In the genomic region with DNA sequence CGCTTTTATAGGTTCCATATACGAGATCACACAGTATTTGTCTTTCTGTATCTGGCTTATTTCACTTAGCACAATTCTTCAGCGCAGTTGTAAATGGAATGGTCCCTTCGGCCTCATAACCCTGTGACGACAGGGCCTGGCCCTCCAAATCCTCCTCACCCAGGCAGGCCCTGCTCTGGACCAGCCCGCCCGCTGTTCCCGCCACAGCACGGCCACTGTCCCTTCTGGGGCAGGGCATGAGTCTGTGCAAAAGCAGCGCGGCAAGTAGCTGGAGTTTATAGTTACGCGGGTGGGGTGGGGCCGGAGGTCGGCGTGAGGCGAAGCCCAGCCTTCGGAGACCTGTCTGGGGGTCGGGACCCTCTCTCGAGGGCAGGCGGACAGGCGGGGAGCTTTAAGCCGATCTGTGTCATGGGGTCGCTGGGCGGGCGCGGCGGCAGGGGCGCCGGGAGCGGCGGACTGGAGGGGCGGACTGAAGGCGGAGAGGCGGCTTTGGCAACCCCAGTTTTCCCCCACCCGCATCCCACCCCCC, we compare ENCODE assay signal across 8 cellular contexts. TPM values are rescaled to one million over a fixed set of nuclear protein-coding genes. Genes with fewer than 3 reads are reported as not detected.
DNase-seq lines count a peak whose midpoint lies in the region; ATAC-seq, FAIRE-seq and TF ChIP-seq lines count a peak whose summit lies in the region.

No MANE protein-coding gene starts in this region.

- FAIRE-seq in A549 (lab: Jason Lieb, UNC): no peak

- TF ChIP-seq RAD21 in A549 (conservative IDR thresholded peaks at IDR 0.05 in 1 of 2, IDR thresholded peaks at IDR 0.05 in 1 of 2): no peak

- peak overlapping the region; percentile 81 for H3K4me2 ChIP-seq in A549

- TF ChIP-seq EP300 in A549 (IDR thresholded peaks at IDR 0.05): no peak

- H3K27me3 ChIP-seq in esophagus (ENCODE audit: control insufficient read depth in 1 of 2, insufficient read depth in 2 of 2, low read length in 2 of 2) (no peaks in the 10 kb centered on the region), mucosa of rectum (ENCODE audit: control insufficient read depth in 2 of 2, insufficient read depth in 2 of 2, low read length in 2 of 2) (no peaks in the 10 kb centered on the region)

- H3K27ac ChIP-seq in A549 (peak overlapping the region; percentile 78 to 97), esophagus (ENCODE audit: low read depth in 2 of 2, low read length in 1 of 2) (peak overlapping the region; percentile 62 to 85), mucosa of rectum (ENCODE audit: low read depth in 2 of 2, low read length in 2 of 2) (peak overlapping the region; percentile 91 to 92)

- DNase-seq in A549 (ENCODE audit: low read depth in 1 of 2, low spot score in 1 of 2) (peak; percentile 44 to 58), M059J (ENCODE audit: low read depth) (peak; percentile 24), NCI-H1436 (lab: John Stamatoyannopoulos, UW) (no peak)
- no peak for DNase-seq in stimulated activated CD4-positive, alpha-beta T cell treated with anti-CD3 and anti-CD28 coated beads, Interleukin-4, amount 100 ng/mL, for 1 hour

- H3K36me3 ChIP-seq in esophagus (ENCODE audit: control insufficient read depth in 2 of 2, insufficient read depth in 2 of 2, low read length in 1 of 2): peaks cover 0 to 17% of the 10 kb centered on the region in 2 donors
- H3K36me3 ChIP-seq in mucosa of rectum (ENCODE audit: control insufficient read depth in 2 of 2, insufficient read depth in 2 of 2, low read length in 2 of 2): peaks cover 4 to 19% of the 10 kb centered on the region in 2 donors

- CTCF ChIA-PET in A549 (lab: Yijun Ruan, JAX): interaction anchor here (0.7 to 5.8 kb wide), 12 partner anchors 12 to 309 kb away, joined by 3 to 54 read pairs (median 3); no protein-coding TSS in a partner anchor

- H3K4me1 ChIP-seq in A549 (peaks cover 23% of the 10 kb centered on the region), esophagus (ENCODE audit: control insufficient read depth in 2 of 2, insufficient read depth in 2 of 2, low read length in 1 of 2) (peaks cover 0 to 3% of the 10 kb centered on the region in 2 donors), mucosa of rectum (ENCODE audit: control insufficient read depth in 2 of 2, insufficient read depth in 2 of 2, low read length in 2 of 2) (peaks cover 11 to 15% of the 10 kb centered on the region in 2 donors)

- ATAC-seq in A549: peak; percentile 69 to 80
- ATAC-seq in HG02678 (IDR thresholded peaks at IDR 0.05; ENCODE audit: unreplicated experiment): no peak
- no peak for ATAC-seq in HG02870 (IDR thresholded peaks at IDR 0.05; ENCODE audit: unreplicated experiment)

- TF ChIP-seq CTCF in A549 (IDR thresholded peaks at IDR 0.05): no peak

- H3K9me3 ChIP-seq in A549 (no peaks in the 10 kb centered on the region), esophagus (ENCODE audit: control insufficient read depth in 2 of 2, insufficient read depth in 1 of 2, low read depth in 1 of 2, low read length in 1 of 2) (no peaks in the 10 kb centered on the region), mucosa of rectum (ENCODE audit: control insufficient read depth in 2 of 2, low read length in 2 of 2) (no peaks in the 10 kb centered on the region)

- WGBS in A549 (ENCODE audit: missing lambda C conversion rate): 13% methylated on average over 27 of the region's 36 CpGs
- WGBS in esophagus, 2 donors: 9% methylated on average over 34 to 36 of the region's 36 CpGs

- TF ChIP-seq POLR2A in A549 (IDR thresholded peaks at IDR 0.05; ENCODE audit: low read length): no peak

- H3K4me3 ChIP-seq in A549 (peak overlapping the region; percentile 68), esophagus (ENCODE audit: low read depth in 1 of 2, low read length in 2 of 2) (peak overlapping the region; percentile 70 to 77), mucosa of rectum (ENCODE audit: low read length in 2 of 2) (peak overlapping the region; percentile 78 to 80)

- POLR2A ChIA-PET in A549 (lab: Yijun Ruan, JAX): interaction anchor here (1.1 to 1.5 kb wide), 3 partner anchors 11 to 176 kb away, joined by 3 to 10 read pairs (median 3); partner anchors contain the start of gene AP3S2

- H3K9ac ChIP-seq in mucosa of rectum (ENCODE audit: low read depth in 1 of 2, low read length in 2 of 2): peak overlapping the region; percentile 74 to 87

TF ChIP-seq in A549, 52 proteins besides CTCF, POLR2A, EP300 and RAD21:
- TF ChIP-seq, protein P1, sequence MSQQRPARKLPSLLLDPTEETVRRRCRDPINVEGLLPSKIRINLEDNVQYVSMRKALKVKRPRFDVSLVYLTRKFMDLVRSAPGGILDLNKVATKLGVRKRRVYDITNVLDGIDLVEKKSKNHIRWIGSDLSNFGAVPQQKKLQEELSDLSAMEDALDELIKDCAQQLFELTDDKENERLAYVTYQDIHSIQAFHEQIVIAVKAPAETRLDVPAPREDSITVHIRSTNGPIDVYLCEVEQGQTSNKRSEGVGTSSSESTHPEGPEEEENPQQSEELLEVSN (IDR thresholded peaks at IDR 0.05; ENCODE audit: borderline replicate concordance, low read depth): peak; percentile 80; the same call in 1 of the 2 replicates
- TF ChIP-seq NPAS2 (CRISPR knock-in tag; IDR thresholded peaks at IDR 0.05; ENCODE audit: borderline replicate concordance) (no peak), MAX (IDR thresholded peaks at IDR 0.05) (peak; percentile 52; the same call in 1 of the 2 replicates), JUN (IDR thresholded peaks at IDR 0.05) (peak in 1 of 2 experiments; percentile 14; a peak in 1 of 5 replicates), ZC3H11A (IDR thresholded peaks at IDR 0.05) (no peak)
- TF ChIP-seq, protein P2, sequence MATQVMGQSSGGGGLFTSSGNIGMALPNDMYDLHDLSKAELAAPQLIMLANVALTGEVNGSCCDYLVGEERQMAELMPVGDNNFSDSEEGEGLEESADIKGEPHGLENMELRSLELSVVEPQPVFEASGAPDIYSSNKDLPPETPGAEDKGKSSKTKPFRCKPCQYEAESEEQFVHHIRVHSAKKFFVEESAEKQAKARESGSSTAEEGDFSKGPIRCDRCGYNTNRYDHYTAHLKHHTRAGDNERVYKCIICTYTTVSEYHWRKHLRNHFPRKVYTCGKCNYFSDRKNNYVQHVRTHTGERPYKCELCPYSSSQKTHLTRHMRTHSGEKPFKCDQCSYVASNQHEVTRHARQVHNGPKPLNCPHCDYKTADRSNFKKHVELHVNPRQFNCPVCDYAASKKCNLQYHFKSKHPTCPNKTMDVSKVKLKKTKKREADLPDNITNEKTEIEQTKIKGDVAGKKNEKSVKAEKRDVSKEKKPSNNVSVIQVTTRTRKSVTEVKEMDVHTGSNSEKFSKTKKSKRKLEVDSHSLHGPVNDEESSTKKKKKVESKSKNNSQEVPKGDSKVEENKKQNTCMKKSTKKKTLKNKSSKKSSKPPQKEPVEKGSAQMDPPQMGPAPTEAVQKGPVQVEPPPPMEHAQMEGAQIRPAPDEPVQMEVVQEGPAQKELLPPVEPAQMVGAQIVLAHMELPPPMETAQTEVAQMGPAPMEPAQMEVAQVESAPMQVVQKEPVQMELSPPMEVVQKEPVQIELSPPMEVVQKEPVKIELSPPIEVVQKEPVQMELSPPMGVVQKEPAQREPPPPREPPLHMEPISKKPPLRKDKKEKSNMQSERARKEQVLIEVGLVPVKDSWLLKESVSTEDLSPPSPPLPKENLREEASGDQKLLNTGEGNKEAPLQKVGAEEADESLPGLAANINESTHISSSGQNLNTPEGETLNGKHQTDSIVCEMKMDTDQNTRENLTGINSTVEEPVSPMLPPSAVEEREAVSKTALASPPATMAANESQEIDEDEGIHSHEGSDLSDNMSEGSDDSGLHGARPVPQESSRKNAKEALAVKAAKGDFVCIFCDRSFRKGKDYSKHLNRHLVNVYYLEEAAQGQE (IDR thresholded peaks at IDR 0.05): no peak

RNA-seq across cellular contexts. Expression of gene ARPIN, which starts 0.5 kb away (rescaled TPM):
- polyA plus RNA-seq in A549 (2011; rRNA removed) (19.4 and 20.3 TPM in 2 replicates), A549 (2017; fragmentation: RNase III; extraction: RNeasy Plus Mini Kit Qiagen cat#74134 plus additional on column Dnase treatment) (14.0 to 20.2 TPM (median 17.2 TPM) in 3 replicates), esophagus (10 to 100 TPM in 1 of 2 donors, 1 to 10 TPM in 1; 6.8 to 10.9 TPM)
- 9.9 and 11.1 TPM in 2 replicates for polyA plus RNA-seq in A549 (2012; cell fraction: cytosol; rRNA removed)
- 8.2 and 13.3 TPM in 2 replicates for polyA plus RNA-seq in A549 (2012; cell fraction: nucleus; rRNA removed)
- 12.2 and 13.6 TPM in 2 replicates for polyA minus RNA-seq in A549 (2011; rRNA and poly(A)+ RNA removed)
- 2.0 and 5.2 TPM in 2 replicates for total RNA-seq in M059J (2014; rRNA removed; shearing (Covaris generic))

RNA-seq across cellular contexts. Expression of gene AP3S2, which starts 18.4 kb away (rescaled TPM):
- 56.7 and 85.9 TPM in 2 replicates for polyA plus RNA-seq in A549 (2011; rRNA removed)
- polyA plus RNA-seq in A549 (2012; cell fraction: cytosol; rRNA removed): 12.0 and 16.5 TPM in 2 replicates
- 10.1 and 13.5 TPM in 2 replicates for polyA plus RNA-seq in A549 (2012; cell fraction: nucleus; rRNA removed)
- 85.1 to 95.0 TPM (median 91.7 TPM) in 3 replicates for polyA plus RNA-seq in A549 (2017; fragmentation: RNase III; extraction: RNeasy Plus Mini Kit Qiagen cat#74134 plus additional on column Dnase treatment)
- polyA minus RNA-seq in A549 (2011; rRNA and poly(A)+ RNA removed): 55.1 and 58.0 TPM in 2 replicates
- 48.8 and 58.8 TPM in 2 replicates for total RNA-seq in M059J (2014; rRNA removed; shearing (Covaris generic))
- polyA plus RNA-seq in esophagus: 10 to 100 TPM in 1 of 2 donors, 1 to 10 TPM in 1; 6.0 to 11.6 TPM

Comparison
In these comparisons a context has a peak if more than half of its experiments do, and no peak if none do; other contexts are left out.
1. ATAC-seq: peak in A549 (2 of 2); none in HG02678 (single experiment) and HG02870 (single experiment).
2. DNase-seq: peak in A549 (2 of 2) and M059J (single experiment); none in NCI-H1436 (single experiment) and stimulated activated CD4-positive, alpha-beta T cell treated with anti-CD3 and anti-CD28 coated beads, Interleukin-4, amount 100 ng/mL, for 1 hour (single experiment).
3. Peak in every context shown above with its lines, with median percentiles within 50 percentile points of each other: H3K27ac ChIP-seq and H3K4me3 ChIP-seq.